Comparison of ENCODE assay signal across 2 cellular contexts in genomic region chr1:206715552-206716518, GRCh38.
TF ChIP-seq lines count a peak whose summit lies in the region.

No MANE protein-coding gene starts in this region.

TF ChIP-seq in A549, 52 proteins besides CTCF, POLR2A, EP300 and RAD21:
- no peak for TF ChIP-seq GATA3 (IDR thresholded peaks at IDR 0.05; ENCODE audit: borderline replicate concordance)
- no peak for TF ChIP-seq USF2 (IDR thresholded peaks at IDR 0.05)
- TF ChIP-seq ATOH8 (CRISPR knock-in tag; IDR thresholded peaks at IDR 0.05; ENCODE audit: low read depth), result no peak
- no peak for TF ChIP-seq MAZ (IDR thresholded peaks at IDR 0.05; ENCODE audit: borderline replicate concordance, low read depth, low read length)
- TF ChIP-seq HOXA7 (CRISPR knock-in tag; IDR thresholded peaks at IDR 0.05), result no peak
- no peak for TF ChIP-seq ZC3H11A (IDR thresholded peaks at IDR 0.05)
- no peak for TF ChIP-seq FOSL2 (IDR thresholded peaks at IDR 0.05)
- TF ChIP-seq FOSL2 (CRISPR knock-in tag; IDR thresholded peaks at IDR 0.05), result no peak
- no peak for TF ChIP-seq NR3C1 (IDR thresholded peaks at IDR 0.05)
- TF ChIP-seq ZFP36 (IDR thresholded peaks at IDR 0.05; ENCODE audit: borderline replicate concordance, partially characterized antibody), result no peak
- TF ChIP-seq TFCP2L1 (CRISPR knock-in tag; IDR thresholded peaks at IDR 0.05), result no peak
- no peak for TF ChIP-seq NFE2L2 (conservative IDR thresholded peaks at IDR 0.05; ENCODE audit: low read length)
- TF ChIP-seq CHD2 (IDR thresholded peaks at IDR 0.05; ENCODE audit: low read length, partially characterized antibody), result no peak
- TF ChIP-seq KDM1A (IDR thresholded peaks at IDR 0.05; ENCODE audit: low read depth), result no peak
- no peak for TF ChIP-seq CEBPB (IDR thresholded peaks at IDR 0.05)
- no peak for TF ChIP-seq EHMT2 (IDR thresholded peaks at IDR 0.05; ENCODE audit: low read depth)
- no peak for TF ChIP-seq FOXS1 (CRISPR knock-in tag; IDR thresholded peaks at IDR 0.05)
- no peak for TF ChIP-seq SREBF2 (IDR thresholded peaks at IDR 0.05)
- TF ChIP-seq, protein P1, sequence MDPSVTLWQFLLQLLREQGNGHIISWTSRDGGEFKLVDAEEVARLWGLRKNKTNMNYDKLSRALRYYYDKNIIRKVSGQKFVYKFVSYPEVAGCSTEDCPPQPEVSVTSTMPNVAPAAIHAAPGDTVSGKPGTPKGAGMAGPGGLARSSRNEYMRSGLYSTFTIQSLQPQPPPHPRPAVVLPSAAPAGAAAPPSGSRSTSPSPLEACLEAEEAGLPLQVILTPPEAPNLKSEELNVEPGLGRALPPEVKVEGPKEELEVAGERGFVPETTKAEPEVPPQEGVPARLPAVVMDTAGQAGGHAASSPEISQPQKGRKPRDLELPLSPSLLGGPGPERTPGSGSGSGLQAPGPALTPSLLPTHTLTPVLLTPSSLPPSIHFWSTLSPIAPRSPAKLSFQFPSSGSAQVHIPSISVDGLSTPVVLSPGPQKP (IDR thresholded peaks at IDR 0.05; ENCODE audit: low read depth, low read length), result no peak
TF ChIP-seq in A549: peak in this region for 0.

TF ChIP-seq in GM12878, 131 proteins besides CTCF, POLR2A, EP300 and RAD21:
- TF ChIP-seq RUNX3 (IDR thresholded peaks at IDR 0.05; ENCODE audit: low read length), result peak; percentile 32
- TF ChIP-seq PAX8 (IDR thresholded peaks at IDR 0.05), result no peak
- TF ChIP-seq USF2 (IDR thresholded peaks at IDR 0.05; ENCODE audit: borderline replicate concordance, low read depth, low read length), result no peak
- TF ChIP-seq STAT1 (conservative IDR thresholded peaks at IDR 0.05), result no peak
- TF ChIP-seq SKIL (IDR thresholded peaks at IDR 0.05; ENCODE audit: low read depth, poor library complexity, severe bottlenecking), result no peak
- TF ChIP-seq JUNB (IDR thresholded peaks at IDR 0.05), result no peak
- 0 out of 2 replicates have a peak, but pooled peaks have one; percentile 28 for TF ChIP-seq ZNF384 (IDR thresholded peaks at IDR 0.05; ENCODE audit: borderline replicate concordance, low read depth, low read length)
- no peak for TF ChIP-seq NBN (IDR thresholded peaks at IDR 0.05)
